Comparison of ENCODE assay signal across 8 cellular contexts in genomic region chr15:43370310-43370974, GRCh38. TPM values are rescaled to one million over a fixed set of nuclear protein-coding genes. Genes with fewer than 3 reads are reported as not detected.
DNase-seq lines count a peak whose midpoint lies in the region; ATAC-seq, FAIRE-seq and TF ChIP-seq lines count a peak whose summit lies in the region.

No MANE protein-coding gene starts in this region.

- H3K9ac ChIP-seq in endothelial cell of umbilical vein (replicated peaks; ENCODE audit: extremely low read depth, insufficient read depth, low read length) (peak overlapping the region; percentile 56), mucosa of rectum (ENCODE audit: low read depth in 1 of 2, low read length in 2 of 2) (peak overlapping the region; percentile 80 to 94)

- H3K27ac ChIP-seq in endothelial cell of umbilical vein (ENCODE audit: insufficient read depth, low read depth, low read length) (peak overlapping the region; percentile 48), mucosa of rectum (ENCODE audit: low read depth in 2 of 2, low read length in 2 of 2) (peak overlapping the region in 1 of 2 donors; percentile 43)

- peak overlapping the region; percentile 97 for H3K4me2 ChIP-seq in endothelial cell of umbilical vein (ENCODE audit: insufficient read depth, low read length)

- CTCF ChIA-PET in endothelial cell of umbilical vein (lab: Charles Lee): interaction anchor here (0.5 to 1.8 kb wide), 4 partner anchors 14 to 145 kb away, joined by 3 to 5 read pairs (median 4); no protein-coding TSS in a partner anchor

- dilution Hi-C loops in endothelial cell of umbilical vein (cut with MboI; ENCODE audit: extremely low pct_ligation_motif_present, low sequenced_read_pairs): no loop called here

- DNase-seq in stimulated activated CD4-positive, alpha-beta T cell treated with anti-CD3 and anti-CD28 coated beads, Interleukin-1b, Interleukin-23, amount 100 ng/mL, for 48 hours: peak; percentile 9
- DNase-seq in stimulated activated CD4-positive, alpha-beta T cell treated with anti-CD3 and anti-CD28 coated beads, Interleukin-4, amount 100 ng/mL, for 1 hour: no peak
- peak; percentile 22 for DNase-seq in SK-N-DZ (ENCODE audit: low spot score)
- DNase-seq in endothelial cell of umbilical vein (ENCODE audit: low read depth, low spot score): peak; percentile 48
- DNase-seq in SIG-M5 (lab: John Stamatoyannopoulos, UW): no peak

- peaks cover 20% of the 10 kb centered on the region for H3K79me2 ChIP-seq in endothelial cell of umbilical vein (ENCODE audit: control insufficient read depth, insufficient read depth, low read length)

- no peaks in the 10 kb centered on the region for H4K20me1 ChIP-seq in endothelial cell of umbilical vein (replicated peaks; ENCODE audit: control insufficient read depth, extremely low read depth, insufficient read depth, low read length)

- intact Hi-C loops in endothelial cell of umbilical vein (cut with micrococcal nuclease): no loop called here

- POLR2A ChIA-PET in endothelial cell of umbilical vein (lab: Charles Lee): no interaction called here

- peaks cover 18% of the 10 kb centered on the region for H3K4me1 ChIP-seq in endothelial cell of umbilical vein (ENCODE audit: control insufficient read depth, extremely low read depth, insufficient read depth, low read length)
- H3K4me1 ChIP-seq in mucosa of rectum (ENCODE audit: control insufficient read depth in 2 of 2, insufficient read depth in 2 of 2, low read length in 2 of 2): peaks cover 18 to 22% of the 10 kb centered on the region in 2 donors

- H3K4me3 ChIP-seq in endothelial cell of umbilical vein (replicated peaks in 1 of 3; ENCODE audit: insufficient read depth in 1 of 3, low read depth in 1 of 3, low read length in 3 of 3) (peak overlapping the region; percentile 69 to 93 (median 86)), mucosa of rectum (ENCODE audit: low read length in 2 of 2) (peak overlapping the region; percentile 96)

- ATAC-seq in HG02870 (IDR thresholded peaks at IDR 0.05; ENCODE audit: unreplicated experiment): peak; percentile 36
- ATAC-seq in HG02642 (IDR thresholded peaks at IDR 0.05; ENCODE audit: poor library complexity, unreplicated experiment): no peak

- H3K9me3 ChIP-seq in endothelial cell of umbilical vein (replicated peaks; ENCODE audit: control insufficient read depth, insufficient read depth, low read length): no peaks in the 10 kb centered on the region
- H3K9me3 ChIP-seq in mucosa of rectum (ENCODE audit: control insufficient read depth in 2 of 2, low read length in 2 of 2): no peaks in the 10 kb centered on the region

- no peak for TF ChIP-seq CTCF in endothelial cell of umbilical vein (IDR thresholded peaks at IDR 0.05; ENCODE audit: extremely low read depth in 1 of 2, insufficient read depth in 1 of 2, low read depth in 1 of 2, low read length in 2 of 2)

- H3K27me3 ChIP-seq in endothelial cell of umbilical vein (ENCODE audit: control insufficient read depth in 2 of 2, insufficient read depth in 2 of 2, low read length in 2 of 2): no peaks in the 10 kb centered on the region
- H3K27me3 ChIP-seq in mucosa of rectum (ENCODE audit: control insufficient read depth in 2 of 2, insufficient read depth in 2 of 2, low read length in 2 of 2): no peaks in the 10 kb centered on the region

- TF ChIP-seq POLR2A in endothelial cell of umbilical vein (IDR thresholded peaks at IDR 0.05; ENCODE audit: low read depth, low read length): no peak

- peaks cover 0 to 7% of the 10 kb centered on the region in 2 experiments for H3K36me3 ChIP-seq in endothelial cell of umbilical vein (ENCODE audit: control insufficient read depth in 2 of 2, extremely low read depth in 1 of 2, insufficient read depth in 2 of 2, low read length in 2 of 2)
- H3K36me3 ChIP-seq in mucosa of rectum (ENCODE audit: control insufficient read depth in 2 of 2, insufficient read depth in 2 of 2, low read length in 2 of 2): peaks cover 18 to 21% of the 10 kb centered on the region in 2 donors

- H3K9me1 ChIP-seq in endothelial cell of umbilical vein (replicated peaks; ENCODE audit: control insufficient read depth, extremely low read depth, insufficient read depth, low read length): no peaks in the 10 kb centered on the region

- BruUV-seq in endothelial cell of umbilical vein (replicated peaks; lab: Mats Ljungman, UMichigan): no TSS peak

- no peak for FAIRE-seq in endothelial cell of umbilical vein (lab: Jason Lieb, UNC)

- peak overlapping the region; percentile 99 for H2AFZ ChIP-seq in endothelial cell of umbilical vein (ENCODE audit: low read depth, low read length)

TF ChIP-seq in endothelial cell of umbilical vein, 7 proteins besides CTCF, POLR2A, EP300 and RAD21:
- TF ChIP-seq GATA2 (IDR thresholded peaks at IDR 0.05; ENCODE audit: insufficient read depth, insufficient read length, low read depth, low read length) (no peak), EZH2 (IDR thresholded peaks at IDR 0.05; ENCODE audit: borderline replicate concordance, low read depth, low read length, severe bottlenecking) (no peak), MYC (IDR thresholded peaks at IDR 0.05; ENCODE audit: low read depth, low read length) (no peak), POLR2AphosphoS5 (IDR thresholded peaks at IDR 0.05; ENCODE audit: insufficient read depth, low read depth, low read length) (no peak), MAX (IDR thresholded peaks at IDR 0.05; ENCODE audit: insufficient read depth, insufficient read length) (no peak)

RNA-seq across cellular contexts. Expression of gene ZSCAN29, which starts 0.4 kb away (rescaled TPM):
- 30.0 and 31.4 TPM in 2 replicates for polyA plus RNA-seq in SK-N-DZ (2014; cell fraction: cytosol; rRNA removed)
- 21.9 and 30.2 TPM in 2 replicates for polyA plus RNA-seq in SK-N-DZ (2014; cell fraction: nucleus; rRNA removed)
- total RNA-seq in endothelial cell of umbilical vein: 15.7 and 16.6 TPM in 2 replicates
- polyA plus RNA-seq in endothelial cell of umbilical vein: 2.9 and 3.7 TPM in 2 replicates
- polyA plus RNA-seq in endothelial cell of umbilical vein (2011; cell fraction: cytosol; rRNA removed): 3.8 and 4.1 TPM in 2 replicates
- polyA plus RNA-seq in endothelial cell of umbilical vein (2011; cell fraction: nucleus; rRNA removed): 9.3 and 9.7 TPM in 2 replicates
- polyA plus RNA-seq in endothelial cell of umbilical vein (2012): 5.3 and 7.5 TPM in 2 replicates
- polyA minus RNA-seq in endothelial cell of umbilical vein: 3.8 and 7.5 TPM in 2 replicates
- polyA minus RNA-seq in endothelial cell of umbilical vein (2011; cell fraction: cytosol; rRNA and poly(A)+ RNA removed): 11.8 TPM
- polyA minus RNA-seq in endothelial cell of umbilical vein (2011; cell fraction: nucleus; rRNA and poly(A)+ RNA removed): 5.7 and 6.1 TPM in 2 replicates

RNA-seq across cellular contexts. Expression of gene TUBGCP4, which starts 0.5 kb away (rescaled TPM):
- polyA plus RNA-seq in SK-N-DZ (2014; cell fraction: cytosol; rRNA removed): 7.0 and 10.1 TPM in 2 replicates
- polyA plus RNA-seq in SK-N-DZ (2014; cell fraction: nucleus; rRNA removed): 8.7 and 24.5 TPM in 2 replicates
- total RNA-seq in endothelial cell of umbilical vein: 19.4 and 19.8 TPM in 2 replicates
- 5.1 and 6.5 TPM in 2 replicates for polyA plus RNA-seq in endothelial cell of umbilical vein
- 6.9 and 7.0 TPM in 2 replicates for polyA plus RNA-seq in endothelial cell of umbilical vein (2011; cell fraction: cytosol; rRNA removed)
- polyA plus RNA-seq in endothelial cell of umbilical vein (2011; cell fraction: nucleus; rRNA removed): 12.9 and 14.5 TPM in 2 replicates
- polyA plus RNA-seq in endothelial cell of umbilical vein (2012): 9.0 and 12.7 TPM in 2 replicates
- polyA minus RNA-seq in endothelial cell of umbilical vein: 15.0 and 21.7 TPM in 2 replicates
- polyA minus RNA-seq in endothelial cell of umbilical vein (2011; cell fraction: cytosol; rRNA and poly(A)+ RNA removed): 53.1 TPM
- 11.3 and 13.1 TPM in 2 replicates for polyA minus RNA-seq in endothelial cell of umbilical vein (2011; cell fraction: nucleus; rRNA and poly(A)+ RNA removed)

RNA-seq across cellular contexts. Expression of gene LCMT2, which starts 40.1 kb away (rescaled TPM):
- 8.7 and 10.8 TPM in 2 replicates for polyA plus RNA-seq in SK-N-DZ (2014; cell fraction: cytosol; rRNA removed)
- 4.0 and 5.7 TPM in 2 replicates for polyA plus RNA-seq in SK-N-DZ (2014; cell fraction: nucleus; rRNA removed)
- total RNA-seq in endothelial cell of umbilical vein: 5.0 and 6.1 TPM in 2 replicates
- polyA plus RNA-seq in endothelial cell of umbilical vein: 4.1 and 4.7 TPM in 2 replicates
- polyA plus RNA-seq in endothelial cell of umbilical vein (2011; cell fraction: cytosol; rRNA removed): 3.6 and 4.2 TPM in 2 replicates
- polyA plus RNA-seq in endothelial cell of umbilical vein (2011; cell fraction: nucleus; rRNA removed): 2.9 and 3.6 TPM in 2 replicates
- polyA plus RNA-seq in endothelial cell of umbilical vein (2012): 2.7 and 4.2 TPM in 2 replicates
- polyA minus RNA-seq in endothelial cell of umbilical vein: 13.0 and 13.7 TPM in 2 replicates
- 16.1 TPM for polyA minus RNA-seq in endothelial cell of umbilical vein (2011; cell fraction: cytosol; rRNA and poly(A)+ RNA removed)
- 4.4 and 8.1 TPM in 2 replicates for polyA minus RNA-seq in endothelial cell of umbilical vein (2011; cell fraction: nucleus; rRNA and poly(A)+ RNA removed)

Comparison
In these comparisons a context has a peak if more than half of its experiments do, and no peak if none do; other contexts are left out.
1. DNase-seq: peak in stimulated activated CD4-positive, alpha-beta T cell treated with anti-CD3 and anti-CD28 coated beads, Interleukin-1b, Interleukin-23, amount 100 ng/mL, for 48 hours (single experiment), SK-N-DZ (single experiment) and endothelial cell of umbilical vein (single experiment); none in stimulated activated CD4-positive, alpha-beta T cell treated with anti-CD3 and anti-CD28 coated beads, Interleukin-4, amount 100 ng/mL, for 1 hour (single experiment) and SIG-M5 (single experiment).